In the genomic region with DNA sequence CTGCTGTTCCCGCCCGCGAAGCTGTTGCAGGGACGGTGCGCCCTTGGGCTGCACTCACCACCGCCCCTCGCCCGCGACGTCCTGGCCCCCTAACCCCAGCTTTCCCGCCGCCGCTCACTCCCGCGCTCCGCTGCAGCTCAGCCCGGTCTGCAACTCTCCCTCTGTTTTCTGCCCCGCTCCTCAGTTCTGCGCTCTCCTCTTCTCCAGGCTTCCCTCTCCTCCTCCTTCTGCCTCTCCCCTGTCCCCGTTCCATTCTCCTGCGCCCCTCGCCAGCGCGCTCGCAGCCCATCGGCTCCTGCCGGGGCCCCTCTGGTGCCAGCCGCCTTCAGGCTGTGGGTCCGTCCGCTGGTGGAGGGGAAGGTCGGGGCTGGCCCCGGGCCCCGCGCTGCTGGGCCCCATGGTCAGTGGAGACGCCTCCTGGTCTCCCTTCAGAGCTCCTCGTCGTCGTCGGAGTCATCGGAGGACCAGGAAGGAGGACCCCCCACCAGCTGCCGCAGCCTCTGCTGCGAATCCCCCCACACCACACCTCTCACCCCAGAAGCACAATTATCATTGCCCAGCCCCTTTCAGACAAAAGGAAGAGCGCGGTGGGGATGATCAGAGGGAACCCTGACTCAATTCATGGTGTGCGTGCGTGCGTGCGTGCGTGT, we compare ENCODE assay signal across 16 cellular contexts.
A peak's percentile ranks its signal among the peaks of the same experiment; 100 is the strongest.
DNase-seq lines count a peak whose midpoint lies in the region; ATAC-seq and TF ChIP-seq lines count a peak whose summit lies in the region.
"Had no signal": no experiment of that assay in that cellular context is flagged by ENCODE, and none has a peak within 500 bp of the region (broad histone marks: within the 10 kb centered on the region; RNA-seq: fewer than 3 reads in every experiment).

No MANE protein-coding gene starts in this region.

- TF ChIP-seq POLR2A in IMR-90 (IDR thresholded peaks at IDR 0.05; ENCODE audit: low read depth, low read length) (no peak), gastroesophageal sphincter (IDR thresholded peaks at IDR 0.05) (no peak), stomach (IDR thresholded peaks at IDR 0.05) (no peak)

- no TSS peak for BruUV-seq in IMR-90 (replicated peaks; lab: Mats Ljungman, UMichigan)

- H3K36me3 ChIP-seq in IMR-90 (ENCODE audit: control insufficient read depth, insufficient read depth, low read length), result no peaks in the 10 kb centered on the region
- no peaks in the 10 kb centered on the region for H3K36me3 ChIP-seq in gastroesophageal sphincter
- H3K36me3 ChIP-seq in mesodermal cell (ENCODE audit: control insufficient read depth, insufficient read depth, low read length), result no peaks in the 10 kb centered on the region
- no peaks in the 10 kb centered on the region for H3K36me3 ChIP-seq in stomach
- H3K36me3 ChIP-seq in HAP-1 (replicated peaks), result no peaks in the 10 kb centered on the region
- H3K36me3 ChIP-seq: heart left ventricle had no signal

- WGBS in IMR-90 (ENCODE audit: extremely low coverage in 2 of 2, insufficient read length in 1 of 2), 2 experiments, result 68% methylated on average over 12 of the region's 49 CpGs; no CpG with 5 or more reads in 1 of the 2 experiments
- 11 to 13% methylated on average over 23 to 33 of the region's 49 CpGs for WGBS in gastroesophageal sphincter (ENCODE audit: low coverage in 1 of 2), 2 donors
- 0 to 1% methylated on average over 26 to 28 of the region's 49 CpGs for WGBS in mesodermal cell (ENCODE audit: insufficient coverage in 2 of 2), 2 experiments
- WGBS in stomach, 5 donors, result 5 to 9% (median 6%) methylated on average over 48 to 49 of the region's 49 CpGs

- H3K23ac ChIP-seq in IMR-90 (ENCODE audit: low read depth, low read length), result no peak overlapping the region

- no peak overlapping the region for H4K5ac ChIP-seq in IMR-90 (ENCODE audit: low read depth, low read length)

- H4K91ac ChIP-seq in IMR-90 (ENCODE audit: insufficient read depth, low read depth, low read length), result 0 out of 2 replicates have a peak overlapping the region, but pooled peaks have one; percentile 50

- no peak overlapping the region for H2AFZ ChIP-seq in IMR-90 (replicated peaks; ENCODE audit: low read length, poor library complexity)

- H2BK5ac ChIP-seq in IMR-90 (ENCODE audit: low read depth, low read length, poor library complexity, severe bottlenecking), result no peak overlapping the region

- ATAC-seq in IMR-90 (ENCODE audit: low read depth), result no peak
- ATAC-seq in gastroesophageal sphincter, result peak; percentile 55
- ATAC-seq in HG02884 (IDR thresholded peaks at IDR 0.05; ENCODE audit: unreplicated experiment), result no peak
- ATAC-seq in HG03460 (IDR thresholded peaks at IDR 0.05; ENCODE audit: unreplicated experiment), result no peak
- ATAC-seq: GM12878, heart left ventricle, left lobe of liver, Right ventricle myocardium inferior had no signal

- POLR2A ChIA-PET in IMR-90 (lab: Charles Lee; ENCODE audit: unreplicated experiment), result no interaction called here

- H3K56ac ChIP-seq in IMR-90 (ENCODE audit: extremely low read depth, insufficient read depth, low read length), result no peak overlapping the region

- peak overlapping the region; percentile 47 for H3K4ac ChIP-seq in IMR-90 (ENCODE audit: low read depth, low read length)

- H3K14ac ChIP-seq in IMR-90 (replicated peaks; ENCODE audit: low read depth, low read length), result no peak overlapping the region

- dilution Hi-C loops in IMR-90 (cut with HindIII; ENCODE audit: low sequenced_read_pairs, unreplicated experiment), result no loop called here

- 0 out of 2 replicates have a peak overlapping the region, but pooled peaks have one; percentile 40 for H2BK120ac ChIP-seq in IMR-90 (ENCODE audit: low read depth, low read length)

- no peak overlapping the region for H2AK9ac ChIP-seq in IMR-90 (replicated peaks; ENCODE audit: low read depth, low read length, poor library complexity)

- H2AK5ac ChIP-seq in IMR-90 (ENCODE audit: low read depth, low read length), result no peak overlapping the region

- H3K9me3 ChIP-seq in IMR-90 (ENCODE audit: control insufficient read depth, insufficient read depth, low read length) (no peaks in the 10 kb centered on the region), gastroesophageal sphincter (no peaks in the 10 kb centered on the region), mesodermal cell (ENCODE audit: control insufficient read depth, low read length) (no peaks in the 10 kb centered on the region), stomach (no peaks in the 10 kb centered on the region), HAP-1 (no peaks in the 10 kb centered on the region)
- H3K9me3 ChIP-seq: heart left ventricle had no signal

- peaks cover 6% of the 10 kb centered on the region for H3K27me3 ChIP-seq in IMR-90 (ENCODE audit: control insufficient read depth, insufficient read depth, low read length)
- peaks cover 58% of the 10 kb centered on the region for H3K27me3 ChIP-seq in gastroesophageal sphincter
- peaks cover 0 to 78% (median 50%) of the 10 kb centered on the region in 3 donors for H3K27me3 ChIP-seq in stomach
- peaks cover 63% of the 10 kb centered on the region for H3K27me3 ChIP-seq in HAP-1 (ENCODE audit: low read depth)

- H3K9ac ChIP-seq in IMR-90 (ENCODE audit: low read depth, low read length), result no peak overlapping the region

- in situ Hi-C loops in IMR-90 (cut with MboI; ENCODE audit: low sequenced_read_pairs), result no loop called here
- in situ Hi-C loops in HAP-1 (cut with MboI; ENCODE audit: low sequenced_read_pairs), result no loop called here

- no peak overlapping the region for H3K4me2 ChIP-seq in IMR-90 (ENCODE audit: low read depth, low read length)

- peaks cover 2% of the 10 kb centered on the region; the same call in 1 of the 2 replicates for H3K9me1 ChIP-seq in IMR-90 (ENCODE audit: insufficient read depth, low read length)

- no peaks in the 10 kb centered on the region for H4K20me1 ChIP-seq in IMR-90 (ENCODE audit: insufficient read depth, low read length)

- H3K79me1 ChIP-seq in IMR-90 (ENCODE audit: low read depth in 1 of 2, low read length in 2 of 2), result peaks cover 0 to under 1% of the 10 kb centered on the region in 2 experiments; a peak in 1 of 4 replicates

- no peak for TF ChIP-seq RAD21 in IMR-90 (IDR thresholded peaks at IDR 0.05; ENCODE audit: low read length)

- TF ChIP-seq CTCF in IMR-90 (conservative IDR thresholded peaks at IDR 0.05; ENCODE audit: low read depth, low read length) (no peak), gastroesophageal sphincter (IDR thresholded peaks at IDR 0.05) (no peak), stomach (IDR thresholded peaks at IDR 0.05) (no peak)

- H2BK15ac ChIP-seq in IMR-90 (ENCODE audit: low read depth, low read length), result no peak overlapping the region

- no peak overlapping the region for H3K18ac ChIP-seq in IMR-90 (ENCODE audit: low read depth, low read length)

- TF ChIP-seq EP300 in gastroesophageal sphincter (IDR thresholded peaks at IDR 0.05) (no peak), stomach (IDR thresholded peaks at IDR 0.05) (no peak)

- H3K4me1 ChIP-seq in IMR-90 (ENCODE audit: control insufficient read depth, insufficient read depth, low read length) (peaks cover 5% of the 10 kb centered on the region; the same call in 1 of the 2 replicates), gastroesophageal sphincter (peaks cover 0 to 17% (median 6%) of the 10 kb centered on the region in 3 donors), mesodermal cell (ENCODE audit: control insufficient read depth, insufficient read depth, low read length, poor library complexity, severe bottlenecking) (peaks cover 29% of the 10 kb centered on the region), stomach (peaks cover 0 to 10% (median 5%) of the 10 kb centered on the region in 4 donors), HAP-1 (no peaks in the 10 kb centered on the region)

- H3K4me3 ChIP-seq in IMR-90 (ENCODE audit: insufficient read depth, low read depth, low read length), result no peak overlapping the region
- peak overlapping the region; percentile 14 to 47 for H3K4me3 ChIP-seq in gastroesophageal sphincter
- peak overlapping the region; percentile 22 for H3K4me3 ChIP-seq in mesodermal cell (ENCODE audit: extremely low read depth, insufficient read depth, low read length, poor library complexity, severe bottlenecking)
- peak overlapping the region; percentile 33 to 40 (median 34) for H3K4me3 ChIP-seq in stomach
- no peak overlapping the region for H3K4me3 ChIP-seq in HAP-1
- H3K4me3 ChIP-seq: GM12878, heart left ventricle had no signal

- intact Hi-C loops in IMR-90 (cut with micrococcal nuclease), result no loop called here
- intact Hi-C loops in stomach (cut with DNase I; ENCODE audit: low total_unique reads), result no loop called here

- H2BK20ac ChIP-seq in IMR-90 (ENCODE audit: low read depth, low read length), result no peak overlapping the region

- CTCF ChIA-PET in IMR-90 (lab: Yijun Ruan, JAX), result no interaction called here

- H4K8ac ChIP-seq in IMR-90 (ENCODE audit: low read depth in 2 of 2, low read length in 2 of 2), result no peak overlapping the region

- H3K27ac ChIP-seq in IMR-90 (ENCODE audit: insufficient read depth, low read length) (no peak overlapping the region), gastroesophageal sphincter (peak overlapping the region in 1 of 4 donors; percentile 30), mesodermal cell (ENCODE audit: low read depth, low read length, severe bottlenecking) (no peak overlapping the region), stomach (peak overlapping the region; percentile 30 to 75 (median 68))
- H3K27ac ChIP-seq: heart left ventricle had no signal

- DNase-seq in IMR-90 (no peak), stomach (no peak), HAP-1 (ENCODE audit: low spot score in 2 of 2) (no peak), NCI-H1930 (lab: John Stamatoyannopoulos, UW) (no peak)
- DNase-seq: amygdala, cerebellar nuclear complex, heart left ventricle, NCI-H1436 treated with DMSO at 0.1 percent for 48 hours, NCI-H226 had no signal

TF ChIP-seq in IMR-90, 13 proteins besides CTCF, POLR2A, EP300 and RAD21 (continues in another document):
- TF ChIP-seq, protein P1, sequence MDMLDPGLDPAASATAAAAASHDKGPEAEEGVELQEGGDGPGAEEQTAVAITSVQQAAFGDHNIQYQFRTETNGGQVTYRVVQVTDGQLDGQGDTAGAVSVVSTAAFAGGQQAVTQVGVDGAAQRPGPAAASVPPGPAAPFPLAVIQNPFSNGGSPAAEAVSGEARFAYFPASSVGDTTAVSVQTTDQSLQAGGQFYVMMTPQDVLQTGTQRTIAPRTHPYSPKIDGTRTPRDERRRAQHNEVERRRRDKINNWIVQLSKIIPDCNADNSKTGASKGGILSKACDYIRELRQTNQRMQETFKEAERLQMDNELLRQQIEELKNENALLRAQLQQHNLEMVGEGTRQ (IDR thresholded peaks at IDR 0.05; ENCODE audit: low read depth, low read length), result no peak
- no peak for TF ChIP-seq CHD1 (IDR thresholded peaks at IDR 0.05; ENCODE audit: low read depth, low read length)
- TF ChIP-seq MAZ (IDR thresholded peaks at IDR 0.05; ENCODE audit: borderline replicate concordance, low read depth, low read length), result no peak
- TF ChIP-seq NFE2L2 (IDR thresholded peaks at IDR 0.05; ENCODE audit: low read depth, low read length), result no peak

Comparison
In these comparisons a context has a peak if more than half of its experiments do, and no peak if none do; other contexts are left out.
1. H3K27ac ChIP-seq: peak in stomach (5 of 5); none in IMR-90 (single experiment) and mesodermal cell (single experiment).
2. H3K4me3 ChIP-seq: peak in gastroesophageal sphincter (2 of 2), mesodermal cell (single experiment) and stomach (4 of 4); none in IMR-90 (single experiment) and HAP-1 (single experiment).